9 cellular contexts compared by ENCODE assay signal in genomic region chr12:53174881-53175491, GRCh38. TPM values are rescaled to one million over a fixed set of nuclear protein-coding genes. Genes with fewer than 3 reads are reported as not detected.
A peak's percentile ranks its signal among the peaks of the same experiment; 100 is the strongest.
DNase-seq lines count a peak whose midpoint lies in the region; ATAC-seq and TF ChIP-seq lines count a peak whose summit lies in the region.
"Had no signal": no experiment of that assay in that cellular context is flagged by ENCODE, and none has a peak within 500 bp of the region (broad histone marks: within the 10 kb centered on the region; RNA-seq: fewer than 3 reads in every experiment).

No MANE protein-coding gene starts in this region.

- BruUV-seq in OCI-LY7 (replicated peaks; lab: Mats Ljungman, UMichigan): no TSS peak

- H2BK15ac ChIP-seq in H9 (ENCODE audit: low read depth, low read length): no peak overlapping the region

- H3K18ac ChIP-seq in H9 (ENCODE audit: insufficient read length, low read depth, low read length): no peak overlapping the region

- H3K27me3 ChIP-seq in H9 (ENCODE audit: insufficient read depth, low read length) (peaks cover 26% of the 10 kb centered on the region), tibial nerve (no peaks in the 10 kb centered on the region)

- no peak overlapping the region for H3K23ac ChIP-seq in H9 (ENCODE audit: insufficient read length, low read depth, low read length)

- peaks cover 0 to 6% (median 0%) of the 10 kb centered on the region in 3 experiments; a peak in 1 of 7 replicates for H3K36me3 Mint-ChIP-seq in H9 (ENCODE audit: insufficient read depth in 1 of 3, low read depth in 3 of 3)
- H3K36me3 Mint-ChIP-seq: activated naive CD8-positive, alpha-beta T cell treated with anti-CD3 and anti-CD28 coated beads, Interleukin-2, amount 10 ng/mL, durations not matched to agents 7 days and 5 days had no signal

- no peak overlapping the region for H2BK12ac ChIP-seq in H9 (ENCODE audit: insufficient read length, low read depth, low read length)

- H3K4ac ChIP-seq in H9 (ENCODE audit: low read depth, low read length): no peak overlapping the region

- H3K4me3 Mint-ChIP-seq in H9: peak overlapping the region in 1 of 2 experiments; percentile 17; a peak in 3 of 5 replicates
- H3K4me3 Mint-ChIP-seq: activated naive CD8-positive, alpha-beta T cell treated with anti-CD3 and anti-CD28 coated beads, Interleukin-2, amount 10 ng/mL, durations not matched to agents 7 days and 5 days had no signal

- no peaks in the 10 kb centered on the region; the same call in 1 of the 2 replicates for H3K4me1 ChIP-seq in H9 (ENCODE audit: insufficient read depth, low read length)
- H3K4me1 ChIP-seq in OCI-LY7 (ENCODE audit: insufficient read depth, low read length, poor library complexity, severe bottlenecking): peaks cover 12% of the 10 kb centered on the region
- H3K4me1 ChIP-seq in tibial nerve: peaks cover 0 to 32% (median 6%) of the 10 kb centered on the region in 4 donors

- H3K27ac Mint-ChIP-seq in H9: no peak overlapping the region; a peak in 1 of 7 replicates
- H3K27ac Mint-ChIP-seq: activated naive CD8-positive, alpha-beta T cell treated with anti-CD3 and anti-CD28 coated beads, Interleukin-2, amount 10 ng/mL, durations not matched to agents 7 days and 5 days had no signal

- no peaks in the 10 kb centered on the region for H4K20me1 ChIP-seq in H9 (ENCODE audit: control insufficient read depth, insufficient read depth, insufficient read length)
- H4K20me1 ChIP-seq in OCI-LY7 (ENCODE audit: insufficient read depth, low read length): no peaks in the 10 kb centered on the region

- peaks cover 100% of the 10 kb centered on the region for H3K27me3 Mint-ChIP-seq in H9 (ENCODE audit: low read depth)
- H3K27me3 Mint-ChIP-seq: activated naive CD8-positive, alpha-beta T cell treated with anti-CD3 and anti-CD28 coated beads, Interleukin-2, amount 10 ng/mL, durations not matched to agents 7 days and 5 days had no signal

- no peak overlapping the region for H3T11ph ChIP-seq in H9 (ENCODE audit: low read length)

- H3K79me2 ChIP-seq in H9 (ENCODE audit: insufficient read depth, low read length) (no peaks in the 10 kb centered on the region), OCI-LY7 (ENCODE audit: insufficient read depth, low read depth, low read length) (peaks cover 9% of the 10 kb centered on the region; the same call in 1 of the 2 replicates)

- intact Hi-C loops in OCI-LY7 (cut with micrococcal nuclease; ENCODE audit: unreplicated experiment): no loop called here

- in situ Hi-C loops in ACHN (cut with HindIII; ENCODE audit: low pct_ligation_motif_present, low pct_unique_long_range_greater_than_20kb, low sequenced_read_pairs): no loop called here

- peaks cover 18 to 27% of the 10 kb centered on the region in 2 experiments for H3K4me1 Mint-ChIP-seq in H9

- no peak overlapping the region for H2BK20ac ChIP-seq in H9 (ENCODE audit: low read depth, low read length, poor library complexity, severe bottlenecking)

- H3K14ac ChIP-seq in H9 (ENCODE audit: insufficient read depth, low read length): no peak overlapping the region

- no peak overlapping the region for H2AK5ac ChIP-seq in H9 (ENCODE audit: insufficient read length, low read length)

- CTCF ChIA-PET in OCI-LY7 (lab: Charles Lee; ENCODE audit: unreplicated experiment): no interaction called here

- H3K9ac ChIP-seq in H9 (ENCODE audit: extremely low read depth, insufficient read length, low read length): no peak overlapping the region

- H4K91ac ChIP-seq in H9 (ENCODE audit: insufficient read length, low read depth, low read length): no peak overlapping the region

- no peak for ATAC-seq in GM18873 (IDR thresholded peaks at IDR 0.05; ENCODE audit: low FRiP score, unreplicated experiment)

- DNase-seq in ACHN (peak; percentile 77), H9 (peak; percentile 94), OCI-LY7 (ENCODE audit: low spot score) (peak; percentile 38), fibroblast of villous mesenchyme (ENCODE audit: low read depth) (peak; percentile 32), caudate nucleus (lab: John Stamatoyannopoulos, UW) (no peak), tibial nerve (ENCODE audit: low spot score in 2 of 2) (no peak), midbrain (lab: John Stamatoyannopoulos, UW) (no peak)
- DNase-seq: activated naive CD8-positive, alpha-beta T cell treated with anti-CD3 and anti-CD28 coated beads, Interleukin-2, amount 10 ng/mL, durations not matched to agents 7 days and 5 days had no signal

- no peaks in the 10 kb centered on the region; a peak in 1 of 5 replicates for H3K9me3 Mint-ChIP-seq in H9
- H3K9me3 Mint-ChIP-seq: activated naive CD8-positive, alpha-beta T cell treated with anti-CD3 and anti-CD28 coated beads, Interleukin-2, amount 10 ng/mL, durations not matched to agents 7 days and 5 days had no signal

- no peaks in the 10 kb centered on the region for H3K9me2 ChIP-seq in OCI-LY7 (ENCODE audit: insufficient read depth, low read length)

- no CpG with 5 or more reads among the region's 4 CpGs for WGBS in H9 (ENCODE audit: extremely low coverage, insufficient read length, low lambda C conversion rate)
- WGBS in tibial nerve, 2 donors: 82 to 84% methylated on average over 4 of the region's 4 CpGs

- H4K5ac ChIP-seq in H9 (ENCODE audit: insufficient read length, low read depth, low read length): no peak overlapping the region

- no peak overlapping the region for H3K56ac ChIP-seq in H9 (ENCODE audit: insufficient read length, low read depth, low read length)

- no peak overlapping the region for H2BK120ac ChIP-seq in H9 (ENCODE audit: low read depth, low read length, poor library complexity, severe bottlenecking)

- TF ChIP-seq POLR2A in tibial nerve (IDR thresholded peaks at IDR 0.05): no peak

- no peak overlapping the region for H2BK5ac ChIP-seq in H9 (ENCODE audit: insufficient read length, low read length)

- H2AFZ ChIP-seq in H9 (ENCODE audit: low read length) (no peak overlapping the region), OCI-LY7 (ENCODE audit: low read length) (no peak overlapping the region)

- H3K9me3 ChIP-seq in H9 (ENCODE audit: control insufficient read depth, low read depth, low read length): no peaks in the 10 kb centered on the region
- no peaks in the 10 kb centered on the region for H3K9me3 ChIP-seq in OCI-LY7 (ENCODE audit: low read length)
- H3K9me3 ChIP-seq in tibial nerve: no peaks in the 10 kb centered on the region

- H3K27ac ChIP-seq in H9 (ENCODE audit: insufficient read length, low read depth, low read length) (no peak overlapping the region), OCI-LY7 (ENCODE audit: low read depth, low read length, poor library complexity, severe bottlenecking) (no peak overlapping the region), caudate nucleus (ENCODE audit: low read depth, low read length) (no peak overlapping the region), tibial nerve (no peak overlapping the region)

- peak; percentile 63 for TF ChIP-seq CTCF in H9 (conservative IDR thresholded peaks at IDR 0.05)
- TF ChIP-seq CTCF in OCI-LY7 (conservative IDR thresholded peaks at IDR 0.05; ENCODE audit: low read length): peak; percentile 63
- peak; percentile 29 for TF ChIP-seq CTCF in fibroblast of villous mesenchyme (IDR thresholded peaks at IDR 0.05; ENCODE audit: insufficient read depth, low read depth, low read length)
- TF ChIP-seq CTCF in tibial nerve (IDR thresholded peaks at IDR 0.05): no peak

- POLR2A ChIA-PET in OCI-LY7 (lab: Charles Lee): no interaction called here

- H3K4me3 ChIP-seq in OCI-LY7 (ENCODE audit: low read depth, low read length, poor library complexity, severe bottlenecking) (no peak overlapping the region), fibroblast of villous mesenchyme (ENCODE audit: low read depth, low read length) (no peak overlapping the region), tibial nerve (no peak overlapping the region)

- TF ChIP-seq EP300 in tibial nerve (IDR thresholded peaks at IDR 0.05): no peak

- no peaks in the 10 kb centered on the region for H3K36me3 ChIP-seq in OCI-LY7 (ENCODE audit: insufficient read depth, low read length)
- peaks cover 0 to 34% (median 0%) of the 10 kb centered on the region in 3 donors for H3K36me3 ChIP-seq in tibial nerve

- no peaks in the 10 kb centered on the region for H3K79me1 ChIP-seq in H9 (ENCODE audit: insufficient read depth, low read depth, low read length, poor library complexity, severe bottlenecking)

- H3K23me2 ChIP-seq in H9 (ENCODE audit: insufficient read length, low read depth, low read length, poor library complexity, severe bottlenecking): peaks cover 4% of the 10 kb centered on the region

- H3K4me2 ChIP-seq in H9 (ENCODE audit: insufficient read depth, insufficient read length, low read length) (no peak overlapping the region), OCI-LY7 (ENCODE audit: low read length) (no peak overlapping the region)

- H4K8ac ChIP-seq in H9 (replicated peaks; ENCODE audit: insufficient read length, low read depth, low read length): no peak overlapping the region

RNA-seq across cellular contexts. Expression of gene ZNF740, which starts 5.5 kb away (rescaled TPM):
- total RNA-seq in H9 (2021): 41.2 and 47.2 TPM in 2 replicates
- total RNA-seq in OCI-LY7 (2014; rRNA removed; shearing (Covaris generic)): 26.1 and 31.6 TPM in 2 replicates
- 58.2 and 66.5 TPM in 2 replicates for total RNA-seq in OCI-LY7 (2022)
- 10.6 and 10.8 TPM in 2 replicates for total RNA-seq in fibroblast of villous mesenchyme
- 10 to 100 TPM; 10.2 to 67.7 (median 22.7) TPM for total RNA-seq in tibial nerve

RNA-seq across cellular contexts. Expression of gene CSAD, which starts 5.7 kb away (rescaled TPM):
- total RNA-seq in H9 (2021) (7.4 and 7.7 TPM in 2 replicates), OCI-LY7 (2022) (26.9 and 32.0 TPM in 2 replicates), fibroblast of villous mesenchyme (5.5 and 7.8 TPM in 2 replicates), tibial nerve (10 to 100 TPM; 52.4 to 90.6 (median 78.7) TPM)
- total RNA-seq in OCI-LY7 (2014; rRNA removed; shearing (Covaris generic)): 18.9 and 25.8 TPM in 2 replicates

RNA-seq across cellular contexts. Expression of gene ITGB7, which starts 32.1 kb away (rescaled TPM):
- total RNA-seq in H9 (2021): 0.26 and 0.39 TPM in 2 replicates
- total RNA-seq in OCI-LY7 (2014; rRNA removed; shearing (Covaris generic)): 48.6 and 51.7 TPM in 2 replicates
- 153 and 207 TPM in 2 replicates for total RNA-seq in OCI-LY7 (2022)
- under 0.01 TPM in 1 of 2 replicates, not detected in the other for total RNA-seq in fibroblast of villous mesenchyme
- 10 to 100 TPM in 2 of 4 donors, 1 to 10 TPM in 2; 3.6 to 15.1 (median 8.9) TPM for total RNA-seq in tibial nerve

RNA-seq across cellular contexts. Expression of gene RARG, which starts 57.0 kb away (rescaled TPM):
- total RNA-seq in H9 (2021): 42.6 and 43.7 TPM in 2 replicates
- total RNA-seq in OCI-LY7 (2014; rRNA removed; shearing (Covaris generic)): 1.4 and 7.0 TPM in 2 replicates
- 5.1 and 8.4 TPM in 2 replicates for total RNA-seq in OCI-LY7 (2022)
- total RNA-seq in fibroblast of villous mesenchyme: 28.0 and 29.4 TPM in 2 replicates
- total RNA-seq in tibial nerve: 10 to 100 TPM; 28.0 to 32.3 (median 31.4) TPM

Comparison
In these comparisons a context has a peak if more than half of its experiments do, and no peak if none do; other contexts are left out.
1. DNase-seq: peak in ACHN (single experiment), H9 (single experiment), OCI-LY7 (single experiment) and fibroblast of villous mesenchyme (single experiment); none in caudate nucleus (0 of 61), tibial nerve (0 of 2) and midbrain (single experiment).
2. CTCF ChIP-seq: peak in H9 (single experiment), OCI-LY7 (single experiment) and fibroblast of villous mesenchyme (single experiment); none in tibial nerve (0 of 5).